Comparison of ENCODE assay signal across 8 cellular contexts in the genomic region with DNA sequence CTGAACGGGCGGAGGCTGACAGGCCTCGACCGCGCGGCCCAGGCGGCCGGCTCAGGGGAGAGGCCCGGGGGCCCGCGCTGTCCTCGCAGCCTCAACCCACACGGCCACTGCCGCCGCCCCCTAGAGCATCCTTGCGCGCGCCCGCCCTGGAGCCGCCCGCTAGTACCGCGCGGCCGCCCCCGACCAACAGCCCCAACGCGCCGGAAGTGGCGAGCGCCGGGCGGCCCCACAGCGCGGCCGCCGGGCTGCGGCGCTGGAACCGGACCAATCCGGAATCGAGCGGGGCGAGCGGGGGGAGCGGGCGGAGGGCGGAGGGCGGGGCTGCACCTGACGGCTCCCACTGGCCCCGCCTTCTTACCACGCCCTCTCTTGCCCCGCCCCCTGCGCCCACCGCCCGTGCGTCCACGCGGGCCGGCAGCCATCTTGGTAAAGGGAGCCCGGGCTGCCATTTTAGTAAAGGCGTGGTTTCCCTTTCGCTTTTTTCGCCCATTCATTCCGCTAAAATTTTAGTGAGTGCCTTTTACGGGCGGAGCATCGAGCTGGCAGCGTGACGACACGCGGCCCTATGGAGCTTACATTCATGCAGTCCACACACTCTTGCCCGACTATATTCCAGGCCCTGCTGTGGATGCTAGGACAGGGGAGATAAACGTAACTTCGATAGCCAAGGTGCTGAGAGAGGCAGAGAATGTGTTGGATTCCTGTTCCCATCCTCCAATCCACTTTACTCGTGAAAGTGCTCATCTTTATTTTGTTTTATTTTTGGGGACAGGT. TPM values are rescaled to one million over a fixed set of nuclear protein-coding genes. Genes with fewer than 3 reads are reported as not detected.
DNase-seq lines count a peak whose midpoint lies in the region; ATAC-seq, FAIRE-seq and TF ChIP-seq lines count a peak whose summit lies in the region.

A gene with protein sequence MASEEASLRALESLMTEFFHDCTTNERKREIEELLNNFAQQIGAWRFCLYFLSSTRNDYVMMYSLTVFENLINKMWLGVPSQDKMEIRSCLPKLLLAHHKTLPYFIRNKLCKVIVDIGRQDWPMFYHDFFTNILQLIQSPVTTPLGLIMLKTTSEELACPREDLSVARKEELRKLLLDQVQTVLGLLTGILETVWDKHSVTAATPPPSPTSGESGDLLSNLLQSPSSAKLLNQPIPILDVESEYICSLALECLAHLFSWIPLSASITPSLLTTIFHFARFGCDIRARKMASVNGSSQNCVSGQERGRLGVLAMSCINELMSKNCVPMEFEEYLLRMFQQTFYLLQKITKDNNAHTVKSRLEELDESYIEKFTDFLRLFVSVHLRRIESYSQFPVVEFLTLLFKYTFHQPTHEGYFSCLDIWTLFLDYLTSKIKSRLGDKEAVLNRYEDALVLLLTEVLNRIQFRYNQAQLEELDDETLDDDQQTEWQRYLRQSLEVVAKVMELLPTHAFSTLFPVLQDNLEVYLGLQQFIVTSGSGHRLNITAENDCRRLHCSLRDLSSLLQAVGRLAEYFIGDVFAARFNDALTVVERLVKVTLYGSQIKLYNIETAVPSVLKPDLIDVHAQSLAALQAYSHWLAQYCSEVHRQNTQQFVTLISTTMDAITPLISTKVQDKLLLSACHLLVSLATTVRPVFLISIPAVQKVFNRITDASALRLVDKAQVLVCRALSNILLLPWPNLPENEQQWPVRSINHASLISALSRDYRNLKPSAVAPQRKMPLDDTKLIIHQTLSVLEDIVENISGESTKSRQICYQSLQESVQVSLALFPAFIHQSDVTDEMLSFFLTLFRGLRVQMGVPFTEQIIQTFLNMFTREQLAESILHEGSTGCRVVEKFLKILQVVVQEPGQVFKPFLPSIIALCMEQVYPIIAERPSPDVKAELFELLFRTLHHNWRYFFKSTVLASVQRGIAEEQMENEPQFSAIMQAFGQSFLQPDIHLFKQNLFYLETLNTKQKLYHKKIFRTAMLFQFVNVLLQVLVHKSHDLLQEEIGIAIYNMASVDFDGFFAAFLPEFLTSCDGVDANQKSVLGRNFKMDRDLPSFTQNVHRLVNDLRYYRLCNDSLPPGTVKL (minus strand): TSS at position 208 of the 774 bp plus-strand sequence. CDS start 597 bp downstream, outside the sequence.

- DNase-seq in DMS53 treated with DMSO at 0.1 percent for 48 hours (lab: John Stamatoyannopoulos, UW; ENCODE audit: unreplicated experiment) (peak; percentile 54), Karpas-422 (peak; percentile 99), RCC 7860 (ENCODE audit: low spot score) (peak; percentile 79), esophagus muscularis mucosa (ENCODE audit: extremely low spot score) (peak; percentile 99), myocyte (ENCODE audit: low read depth) (peak; percentile 93)
- peak; percentile 99 to 100 for DNase-seq in activated T-cell treated with anti-CD3 and anti-CD28 coated beads, Interleukin-2, amount 50 U/mL, for 72 hours
- DNase-seq in stimulated activated CD8-positive, alpha-beta memory T cell treated with anti-CD3 and anti-CD28 coated beads, Interleukin-7, amount 100 ng/mL, for 4 hours (ENCODE audit: low read depth in 2 of 2) = peak; percentile 95 to 98

- H4K20me1 ChIP-seq in Karpas-422 (ENCODE audit: insufficient read depth, low read depth, low read length) = peaks cover 29% of the 10 kb centered on the region; the same call in 1 of the 2 replicates

- H3K4me3 Mint-ChIP-seq in activated T-cell treated with anti-CD3 and anti-CD28 coated beads, Interleukin-2, amount 50 U/mL, for 72 hours = peak within 1 kb of the TSS; percentile 93 to 95

- H3K36me3 ChIP-seq in Karpas-422 (ENCODE audit: insufficient read depth, low read length) = peaks cover 30% of the 10 kb centered on the region
- H3K36me3 ChIP-seq in esophagus muscularis mucosa = peaks cover 0 to 11% (median 7%) of the 10 kb centered on the region in 4 donors

- no peaks in the 10 kb centered on the region for H3K9me3 ChIP-seq in Karpas-422 (ENCODE audit: low read length)
- no peaks in the 10 kb centered on the region for H3K9me3 ChIP-seq in esophagus muscularis mucosa

- peaks cover 1% of the 10 kb centered on the region in 2 donors for H3K9me3 Mint-ChIP-seq in activated T-cell treated with anti-CD3 and anti-CD28 coated beads, Interleukin-2, amount 50 U/mL, for 72 hours

- H3K27me3 ChIP-seq in Karpas-422 (ENCODE audit: low read length) = no peaks in the 10 kb centered on the region
- no peaks in the 10 kb centered on the region for H3K27me3 ChIP-seq in esophagus muscularis mucosa

- H3K4me1 ChIP-seq in Karpas-422 (ENCODE audit: low read length) (peaks cover 40% of the 10 kb centered on the region), esophagus muscularis mucosa (peaks cover 13 to 41% (median 36%) of the 10 kb centered on the region in 4 donors)

- ATAC-seq in GM21786 (IDR thresholded peaks at IDR 0.05; ENCODE audit: unreplicated experiment) = peak; percentile 76
- ATAC-seq in activated T-cell treated with anti-CD3 and anti-CD28 coated beads, Interleukin-2, amount 50 U/mL, for 72 hours (replicated peaks in 1 of 2) = peak; percentile 90 to 93

- intact Hi-C loops in esophagus muscularis mucosa (cut with DNase I) = no loop called here

- H3K4me2 ChIP-seq in Karpas-422 (ENCODE audit: low read depth, low read length, poor library complexity, severe bottlenecking) = peak within 1 kb of the TSS; percentile 94

- H3K79me2 ChIP-seq in Karpas-422 (ENCODE audit: low read length) = peaks cover 47% of the 10 kb centered on the region

- H3K36me3 Mint-ChIP-seq in activated T-cell treated with anti-CD3 and anti-CD28 coated beads, Interleukin-2, amount 50 U/mL, for 72 hours (ENCODE audit: insufficient read depth in 2 of 2) = peaks cover 18 to 20% of the 10 kb centered on the region in 2 donors

- TF ChIP-seq POLR2A in esophagus muscularis mucosa (IDR thresholded peaks at IDR 0.05; ENCODE audit: low read depth) = no peak

- H3K27ac Mint-ChIP-seq in activated T-cell treated with anti-CD3 and anti-CD28 coated beads, Interleukin-2, amount 50 U/mL, for 72 hours = peak within 1 kb of the TSS; percentile 86

- no peak for FAIRE-seq in RCC 7860 (lab: Jason Lieb, UNC)

- WGBS in esophagus muscularis mucosa = 4% methylated on average over 28 of the region's 76 CpGs

- H3K9me2 ChIP-seq in Karpas-422 (replicated peaks; ENCODE audit: insufficient read depth, low read length) = no peaks in the 10 kb centered on the region

- TF ChIP-seq EP300 in esophagus muscularis mucosa (IDR thresholded peaks at IDR 0.05) = no peak

- peak within 1 kb of the TSS; percentile 89 for H3K9ac ChIP-seq in Karpas-422 (ENCODE audit: low read length)

- no peaks in the 10 kb centered on the region for H3K27me3 Mint-ChIP-seq in activated T-cell treated with anti-CD3 and anti-CD28 coated beads, Interleukin-2, amount 50 U/mL, for 72 hours (ENCODE audit: low read depth)

- peaks cover 37% of the 10 kb centered on the region for H3K4me1 Mint-ChIP-seq in activated T-cell treated with anti-CD3 and anti-CD28 coated beads, Interleukin-2, amount 50 U/mL, for 72 hours (ENCODE audit: low read depth)

- no peak for TF ChIP-seq CTCF in esophagus muscularis mucosa (IDR thresholded peaks at IDR 0.05)

- H3K27ac ChIP-seq in Karpas-422 (ENCODE audit: low read length) (peak within 1 kb of the TSS; percentile 51), esophagus muscularis mucosa (replicated peaks in 1 of 4) (peak within 1 kb of the TSS; percentile 87 to 95 (median 91))

- peak within 1 kb of the TSS; percentile 95 for H2AFZ ChIP-seq in Karpas-422 (ENCODE audit: low read length)

- H3K4me3 ChIP-seq in Karpas-422 (ENCODE audit: low read length) (peak within 1 kb of the TSS; percentile 91), esophagus muscularis mucosa (peak within 1 kb of the TSS; percentile 73 to 96 (median 82))

RNA-seq across cellular contexts. Expression of the gene that starts here (rescaled TPM):
- 136 and 158 TPM in 2 replicates for total RNA-seq in Karpas-422 (2014; rRNA removed; shearing (Covaris generic); ENCODE audit: low replicate concordance)
- total RNA-seq in activated T-cell treated with anti-CD3 and anti-CD28 coated beads, Interleukin-2, amount 50 U/mL, for 72 hours = 100 to 1,000 TPM; 276 to 279 TPM
- total RNA-seq in esophagus muscularis mucosa (10 to 100 TPM; 39.0 to 68.3 (median 51.1) TPM), myocyte (53.6 and 62.5 TPM in 2 replicates)
- polyA plus RNA-seq in myocyte (2012) = 74.4 TPM

Comparison
In these comparisons a context has a peak if more than half of its experiments do, and no peak if none do; other contexts are left out.
1. Peak in every context shown above with its lines: DNase-seq, ATAC-seq, H3K4me3 ChIP-seq and H3K27ac ChIP-seq.